In genomic region chr16:82726306-82726705, GRCh38 we compare ENCODE assay signal across 35 cellular contexts.
"Had no signal": no experiment of that assay in that cellular context is flagged by ENCODE, and none has a peak within 500 bp of the region (broad histone marks: within the 10 kb centered on the region; RNA-seq: fewer than 3 reads in every experiment).

No MANE protein-coding gene starts in this region.

- H3K36me3 ChIP-seq: MG63 had no signal

- H3K27me3 ChIP-seq: MG63 had no signal

- H3K4me3 ChIP-seq: MG63 had no signal

- H3K9me3 ChIP-seq: MG63 had no signal

- DNase-seq: Karpas-422, Kasumi-1, MG63, MM.1S, MV-4-11, NCI-H1048, NCI-H1092, NCI-H1092 treated with DMSO at 0.1 percent for 48 hours, NCI-H1105, NCI-H1105 treated with DMSO at 0.1 percent for 48 hours, NCI-H1417, NCI-H1417 treated with DMSO at 0.1 percent for 48 hours, NCI-H1436, NCI-H1436 treated with DMSO at 0.1 percent for 48 hours, NCI-H146, NCI-H1694, NCI-H1694 treated with DMSO at 0.1 percent for 48 hours, NCI-H187, NCI-H187 treated with DMSO at 0.1 percent for 48 hours, NCI-H2029, NCI-H2029 treated with DMSO at 0.1 percent for 48 hours, NCI-H2081, NCI-H2081 treated with DMSO at 0.1 percent for 48 hours, NCI-H2107, NCI-H2171, NCI-H2171 treated with DMSO at 0.1 percent for 48 hours, NCI-H2227 treated with DMSO at 0.1 percent for 48 hours, NCI-H226, NCI-H345, NCI-H446, NCI-H446 treated with DMSO at 0.1 percent for 48 hours, NCI-H510A, NCI-H510A treated with DMSO at 0.1 percent for 48 hours, NCI-H524, NCI-H524 treated with DMSO at 0.1 percent for 48 hours had no signal
